Comparison of ENCODE assay signal across 15 cellular contexts in the genomic region with DNA sequence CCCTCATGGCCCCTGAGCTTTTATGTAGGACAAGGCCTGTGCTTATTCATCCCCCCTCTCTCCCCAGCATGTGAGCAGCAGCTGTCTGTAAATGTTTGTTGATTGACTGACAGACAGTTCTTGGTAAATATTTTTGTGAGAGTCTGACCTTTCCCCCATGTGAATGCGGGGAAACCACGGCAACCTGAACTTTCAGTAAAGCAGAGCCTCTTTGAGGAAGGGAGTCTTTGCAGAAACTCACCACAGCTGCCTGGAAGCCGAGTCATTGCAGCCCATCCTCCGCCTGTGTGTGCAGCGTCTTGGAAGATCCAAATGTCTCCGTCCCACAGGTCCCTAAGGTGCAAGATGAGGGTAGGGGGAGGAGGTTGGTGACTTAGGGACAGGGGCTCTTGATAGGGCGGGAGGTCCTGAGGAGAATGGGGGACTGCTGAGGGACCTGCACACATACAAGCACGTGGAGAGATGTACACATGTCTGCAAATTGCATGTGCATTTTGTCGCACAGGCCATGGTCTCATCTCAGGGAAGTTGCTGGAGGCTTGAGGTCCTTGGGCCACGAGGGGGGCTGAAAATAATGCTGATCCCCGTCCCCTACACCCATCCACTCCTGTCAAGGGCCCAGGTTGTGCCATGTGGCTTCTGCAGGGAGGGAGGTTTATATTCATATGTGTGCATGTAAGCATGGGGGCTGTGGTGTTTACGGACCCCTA. TPM values are rescaled to one million over a fixed set of nuclear protein-coding genes. Genes with fewer than 3 reads are reported as not detected.
A peak's percentile ranks its signal among the peaks of the same experiment; 100 is the strongest.
DNase-seq lines count a peak whose midpoint lies in the region; ATAC-seq, FAIRE-seq and TF ChIP-seq lines count a peak whose summit lies in the region.
"Had no signal": no experiment of that assay in that cellular context is flagged by ENCODE, and none has a peak within 500 bp of the region (broad histone marks: within the 10 kb centered on the region; RNA-seq: fewer than 3 reads in every experiment).

No MANE protein-coding gene starts in this region.

- H3K27ac Mint-ChIP-seq in stimulated activated memory B cell treated with anti-CD40 and anti-IgM and Interleukin-4, amounts not matched to agents 10 μg/mL and 1 μg/mL and 100 μg/mL, for 72 hours: peak overlapping the region; percentile 68

- H3K4me3 Mint-ChIP-seq in activated T-cell treated with anti-CD3 and anti-CD28 coated beads, Interleukin-2, amount 50 U/mL, for 4 hours: no peak overlapping the region
- H3K4me3 Mint-ChIP-seq in stimulated activated memory B cell treated with anti-CD40 and anti-IgM and Interleukin-4, amounts not matched to agents 10 μg/mL and 1 μg/mL and 100 μg/mL, for 72 hours: peak overlapping the region; percentile 2

- TF ChIP-seq POLR2A in NB4 (IDR thresholded peaks at IDR 0.05; ENCODE audit: extremely low read depth, insufficient read length) (no peak), H54 (IDR thresholded peaks at IDR 0.05; ENCODE audit: low read depth, low read length) (no peak)

- no peak for DNase-seq in activated T-cell treated with anti-CD3 and anti-CD28 coated beads, Interleukin-2, amount 50 U/mL, for 4 hours
- DNase-seq in activated T-cell treated with anti-CD3 and anti-CD28 coated beads for 4 hours (no peak), NB4 (ENCODE audit: low read depth) (peak; percentile 31), astrocyte of the hippocampus (ENCODE audit: low read depth, low spot score) (peak; percentile 16), SW 1271 (lab: John Stamatoyannopoulos, UW) (no peak), H54 (ENCODE audit: insufficient read length, low spot score) (no peak)
- DNase-seq: activated gamma-delta T cell treated with Interleukin-2 at 50 U/mL for 16 hours, gastrocnemius medialis, left ventricle myocardium superior, pancreas, T-helper 9 cell had no signal

- no peaks in the 10 kb centered on the region for H3K27me3 Mint-ChIP-seq in activated T-cell treated with anti-CD3 and anti-CD28 coated beads, Interleukin-2, amount 50 U/mL, for 4 hours (ENCODE audit: low read depth)
- H3K27me3 Mint-ChIP-seq in stimulated activated memory B cell treated with anti-CD40 and anti-IgM and Interleukin-4, amounts not matched to agents 10 μg/mL and 1 μg/mL and 100 μg/mL, for 72 hours: peaks cover 14% of the 10 kb centered on the region

- peaks cover 34% of the 10 kb centered on the region for H3K4me1 Mint-ChIP-seq in activated T-cell treated with anti-CD3 and anti-CD28 coated beads, Interleukin-2, amount 50 U/mL, for 4 hours (ENCODE audit: low read depth)
- peaks cover 40% of the 10 kb centered on the region for H3K4me1 Mint-ChIP-seq in stimulated activated memory B cell treated with anti-CD40 and anti-IgM and Interleukin-4, amounts not matched to agents 10 μg/mL and 1 μg/mL and 100 μg/mL, for 72 hours

- peaks cover 2% of the 10 kb centered on the region for H3K9me3 Mint-ChIP-seq in activated T-cell treated with anti-CD3 and anti-CD28 coated beads, Interleukin-2, amount 50 U/mL, for 4 hours
- peaks cover 3% of the 10 kb centered on the region for H3K9me3 Mint-ChIP-seq in stimulated activated memory B cell treated with anti-CD40 and anti-IgM and Interleukin-4, amounts not matched to agents 10 μg/mL and 1 μg/mL and 100 μg/mL, for 72 hours

- H3K4me3 ChIP-seq in NB4 (ENCODE audit: low read depth, low read length): no peak overlapping the region
- H3K4me3 ChIP-seq: dorsolateral prefrontal cortex, gastrocnemius medialis, pancreas had no signal

- ATAC-seq in activated T-cell treated with anti-CD3 and anti-CD28 coated beads, Interleukin-2, amount 50 U/mL, for 4 hours: peak; percentile 11
- ATAC-seq in stimulated activated memory B cell treated with anti-CD40 and anti-IgM and Interleukin-4, amounts not matched to agents 10 μg/mL and 1 μg/mL and 100 μg/mL, for 72 hours: peak; percentile 53
- no peak for ATAC-seq in GM21515 (IDR thresholded peaks at IDR 0.05; ENCODE audit: unreplicated experiment)
- ATAC-seq: gastrocnemius medialis, left ventricle myocardium superior, pancreas had no signal

- no peak for FAIRE-seq in H54 (lab: Jason Lieb, UNC)
- FAIRE-seq: G401.6, pancreas had no signal

- no peaks in the 10 kb centered on the region for H3K36me3 Mint-ChIP-seq in activated T-cell treated with anti-CD3 and anti-CD28 coated beads, Interleukin-2, amount 50 U/mL, for 4 hours (ENCODE audit: insufficient read depth)
- H3K36me3 Mint-ChIP-seq in stimulated activated memory B cell treated with anti-CD40 and anti-IgM and Interleukin-4, amounts not matched to agents 10 μg/mL and 1 μg/mL and 100 μg/mL, for 72 hours: peaks cover under 1% of the 10 kb centered on the region

- TF ChIP-seq CTCF in NB4 (IDR thresholded peaks at IDR 0.05; ENCODE audit: low read depth, low read length): no peak

RNA-seq across cellular contexts. Expression of gene IL21R, which starts 22.9 kb away (rescaled TPM):
- 10 to 100 TPM; 90.7 to 94.9 (median 91.4) TPM for total RNA-seq in activated T-cell treated with anti-CD3 and anti-CD28 coated beads, Interleukin-2, amount 50 U/mL, for 4 hours

Comparison
In these comparisons a context has a peak if more than half of its experiments do, and no peak if none do; other contexts are left out.
1. DNase-seq: peak in NB4 (single experiment) and astrocyte of the hippocampus (single experiment); none in activated T-cell treated with anti-CD3 and anti-CD28 coated beads, Interleukin-2, amount 50 U/mL, for 4 hours (single experiment), activated T-cell treated with anti-CD3 and anti-CD28 coated beads for 4 hours (single experiment), SW 1271 (0 of 2) and H54 (single experiment).